In genomic region chr12:6946920-6947374, GRCh38 we compare ENCODE assay signal across 7 cellular contexts. TPM values are rescaled to one million over a fixed set of nuclear protein-coding genes. Genes with fewer than 3 reads are reported as not detected.
A peak's percentile ranks its signal among the peaks of the same experiment; 100 is the strongest.
DNase-seq lines count a peak whose midpoint lies in the region; ATAC-seq and TF ChIP-seq lines count a peak whose summit lies in the region.

No MANE protein-coding gene starts in this region.

- TF ChIP-seq CTCF in HCT116 (IDR thresholded peaks at IDR 0.05 in 2 of 3, conservative IDR thresholded peaks at IDR 0.05 in 1 of 3; ENCODE audit: borderline replicate concordance in 1 of 3, insufficient read depth in 1 of 3, low read depth in 2 of 3, low read length in 2 of 3) (no peak), VCaP (conservative IDR thresholded peaks at IDR 0.05) (no peak), hepatocyte (IDR thresholded peaks at IDR 0.05; ENCODE audit: poor library complexity) (no peak)

- intact Hi-C loops in HCT116 (cut with micrococcal nuclease) = loop anchor here (1.0 to 10.0 kb wide), 3 partner anchors 14 to 690 kb away; no protein-coding TSS in a partner anchor

- no peak for TF ChIP-seq POLR2A in HCT116 (IDR thresholded peaks at IDR 0.05; ENCODE audit: borderline replicate concordance, extremely low read depth, insufficient read depth, insufficient read length)

- RAD21 ChIA-PET in HCT116 (lab: Charles Lee; ENCODE audit: low non-redundant PET in 1 of 2, low total read pairs in 2 of 2, uncharacterized antibody in 2 of 2, unreplicated experiment in 2 of 2) = interaction anchor here (0.7 to 2.8 kb wide), 5 partner anchors 15 to 78 kb away, joined by 3 to 22 read pairs (median 4); no protein-coding TSS in a partner anchor

- no peak for TF ChIP-seq RAD21 in HCT116 (IDR thresholded peaks at IDR 0.05; ENCODE audit: low read depth)

- no TSS peak for BruUV-seq in HCT116 (replicated peaks; lab: Mats Ljungman, UMichigan)

- POLR2A ChIA-PET in HCT116 (lab: Charles Lee) = interaction anchor here (1.0 to 7.7 kb wide), 12 partner anchors 9 to 162 kb away, joined by 3 to 269 read pairs (median 13); partner anchors contain the start of genes ATN1, C1RL, SPSB2 and TPI1

- H3K4me1 ChIP-seq in HCT116 (ENCODE audit: control insufficient read depth in 1 of 2, insufficient read depth in 2 of 2, low read length in 2 of 2) (peaks cover 29 to 71% of the 10 kb centered on the region in 2 experiments), hepatocyte (ENCODE audit: insufficient read depth) (peaks cover 19% of the 10 kb centered on the region)

- CTCF ChIA-PET in HCT116 (lab: Charles Lee) = interaction anchor here (1.3 to 6.1 kb wide), 7 partner anchors 16 to 166 kb away, joined by 3 to 101 read pairs (median 7); partner anchors contain the start of genes C1RL and LPCAT3

- DNase-seq in HCT116 (ENCODE audit: low read depth, low spot score) = no peak
- no peak for DNase-seq in hepatocyte (ENCODE audit: low spot score)
- no peak for DNase-seq in NCI-H226

- no peak overlapping the region for H2AFZ ChIP-seq in HCT116 (ENCODE audit: low read depth, low read length, poor library complexity, severe bottlenecking)
- peak overlapping the region; percentile 20 for H2AFZ ChIP-seq in hepatocyte

- H3K4me3 ChIP-seq in HCT116 (replicated peaks in 1 of 2; ENCODE audit: low read depth in 1 of 2, low read length in 2 of 2) = peak overlapping the region; percentile 71 to 78
- H3K4me3 ChIP-seq in hepatocyte = peak overlapping the region; percentile 27
- peak overlapping the region; percentile 27 to 46 (median 36) for H3K4me3 ChIP-seq in skin epidermis

- H3K4me2 ChIP-seq in HCT116 (ENCODE audit: low read length) (peak overlapping the region; percentile 92), hepatocyte (peak overlapping the region; percentile 77)

- peak overlapping the region; percentile 88 for H3K9ac ChIP-seq in HCT116 (ENCODE audit: low read length)

- H3K27me3 ChIP-seq in HCT116 (ENCODE audit: insufficient read depth, low read length) (no peaks in the 10 kb centered on the region), hepatocyte (no peaks in the 10 kb centered on the region)

- 54% methylated on average over 8 of the region's 8 CpGs for WGBS in hepatocyte (ENCODE audit: low lambda C conversion rate, missing lambda C conversion rate)

- no peaks in the 10 kb centered on the region for H3K9me3 ChIP-seq in HCT116 (ENCODE audit: control insufficient read depth in 1 of 2, insufficient read depth in 1 of 2, low read depth in 1 of 2, low read length in 2 of 2)
- H3K9me3 ChIP-seq in hepatocyte (ENCODE audit: low read depth) = no peaks in the 10 kb centered on the region

- ATAC-seq in HCT116 (no peak), GM19463 (IDR thresholded peaks at IDR 0.05; ENCODE audit: unreplicated experiment) (no peak), HG02623 (IDR thresholded peaks at IDR 0.05; ENCODE audit: unreplicated experiment) (no peak)

- no peaks in the 10 kb centered on the region for H3K9me2 ChIP-seq in HCT116 (ENCODE audit: insufficient read depth)
- no peaks in the 10 kb centered on the region for H3K9me2 ChIP-seq in hepatocyte (replicated peaks; ENCODE audit: insufficient read depth)

- H3K27ac ChIP-seq in HCT116 (ENCODE audit: low read depth, low read length) (peak overlapping the region; percentile 99), VCaP (peak overlapping the region; percentile 96), hepatocyte (peak overlapping the region; percentile 71), skin epidermis (peak overlapping the region in 19 of 21 experiments; percentile 54 to 99 (median 81))

- no peaks in the 10 kb centered on the region for H3K36me3 ChIP-seq in HCT116 (ENCODE audit: control insufficient read depth in 1 of 2, insufficient read depth in 2 of 2, low read length in 2 of 2)
- no peaks in the 10 kb centered on the region for H3K36me3 ChIP-seq in hepatocyte (replicated peaks; ENCODE audit: insufficient read depth, low read depth)

- H3K79me2 ChIP-seq in HCT116 (ENCODE audit: insufficient read depth, low read length) = peaks cover 16% of the 10 kb centered on the region
- H3K79me2 ChIP-seq in hepatocyte = peaks cover 18% of the 10 kb centered on the region

- no peaks in the 10 kb centered on the region for H4K20me1 ChIP-seq in HCT116 (ENCODE audit: insufficient read depth)
- H4K20me1 ChIP-seq in hepatocyte (ENCODE audit: insufficient read depth, poor library complexity, severe bottlenecking) = no peaks in the 10 kb centered on the region

TF ChIP-seq in HCT116, 20 proteins besides CTCF, POLR2A, EP300 and RAD21:
- TF ChIP-seq SIN3A (IDR thresholded peaks at IDR 0.05; ENCODE audit: low read depth) = no peak
- TF ChIP-seq SP1 (IDR thresholded peaks at IDR 0.05; ENCODE audit: low read depth) = no peak
- no peak for TF ChIP-seq EGR1 (IDR thresholded peaks at IDR 0.05; ENCODE audit: low read depth)
- no peak for TF ChIP-seq SRF (IDR thresholded peaks at IDR 0.05; ENCODE audit: low read depth)
- no peak for TF ChIP-seq EZH2phosphoT487 (IDR thresholded peaks at IDR 0.05; ENCODE audit: borderline replicate concordance)
- TF ChIP-seq MAX (IDR thresholded peaks at IDR 0.05) = no peak
- no peak for TF ChIP-seq ZFX (IDR thresholded peaks at IDR 0.05)
- TF ChIP-seq, protein P1, sequence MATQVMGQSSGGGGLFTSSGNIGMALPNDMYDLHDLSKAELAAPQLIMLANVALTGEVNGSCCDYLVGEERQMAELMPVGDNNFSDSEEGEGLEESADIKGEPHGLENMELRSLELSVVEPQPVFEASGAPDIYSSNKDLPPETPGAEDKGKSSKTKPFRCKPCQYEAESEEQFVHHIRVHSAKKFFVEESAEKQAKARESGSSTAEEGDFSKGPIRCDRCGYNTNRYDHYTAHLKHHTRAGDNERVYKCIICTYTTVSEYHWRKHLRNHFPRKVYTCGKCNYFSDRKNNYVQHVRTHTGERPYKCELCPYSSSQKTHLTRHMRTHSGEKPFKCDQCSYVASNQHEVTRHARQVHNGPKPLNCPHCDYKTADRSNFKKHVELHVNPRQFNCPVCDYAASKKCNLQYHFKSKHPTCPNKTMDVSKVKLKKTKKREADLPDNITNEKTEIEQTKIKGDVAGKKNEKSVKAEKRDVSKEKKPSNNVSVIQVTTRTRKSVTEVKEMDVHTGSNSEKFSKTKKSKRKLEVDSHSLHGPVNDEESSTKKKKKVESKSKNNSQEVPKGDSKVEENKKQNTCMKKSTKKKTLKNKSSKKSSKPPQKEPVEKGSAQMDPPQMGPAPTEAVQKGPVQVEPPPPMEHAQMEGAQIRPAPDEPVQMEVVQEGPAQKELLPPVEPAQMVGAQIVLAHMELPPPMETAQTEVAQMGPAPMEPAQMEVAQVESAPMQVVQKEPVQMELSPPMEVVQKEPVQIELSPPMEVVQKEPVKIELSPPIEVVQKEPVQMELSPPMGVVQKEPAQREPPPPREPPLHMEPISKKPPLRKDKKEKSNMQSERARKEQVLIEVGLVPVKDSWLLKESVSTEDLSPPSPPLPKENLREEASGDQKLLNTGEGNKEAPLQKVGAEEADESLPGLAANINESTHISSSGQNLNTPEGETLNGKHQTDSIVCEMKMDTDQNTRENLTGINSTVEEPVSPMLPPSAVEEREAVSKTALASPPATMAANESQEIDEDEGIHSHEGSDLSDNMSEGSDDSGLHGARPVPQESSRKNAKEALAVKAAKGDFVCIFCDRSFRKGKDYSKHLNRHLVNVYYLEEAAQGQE (IDR thresholded peaks at IDR 0.05; ENCODE audit: low read depth) = no peak
- no peak for TF ChIP-seq JUND (IDR thresholded peaks at IDR 0.05)
- TF ChIP-seq CEBPB (IDR thresholded peaks at IDR 0.05; ENCODE audit: low read depth) = no peak
- TF ChIP-seq CBX3 (IDR thresholded peaks at IDR 0.05; ENCODE audit: low read depth) = no peak
- no peak for TF ChIP-seq TCF7L2 (IDR thresholded peaks at IDR 0.05; ENCODE audit: borderline replicate concordance, extremely low read depth, insufficient read depth, insufficient read length)
- TF ChIP-seq ZNF274 (IDR thresholded peaks at IDR 0.05; ENCODE audit: low read depth, low read length) = no peak
- TF ChIP-seq FOSL1 (IDR thresholded peaks at IDR 0.05; ENCODE audit: low read depth) = no peak

RNA-seq across cellular contexts. Expression of gene C12orf57, which starts 3.1 kb away (rescaled TPM):
- 202 TPM for total RNA-seq in HCT116 (2021; ENCODE audit: unreplicated experiment)
- polyA plus RNA-seq in HCT116 (2012) = 409 and 485 TPM in 2 replicates
- total RNA-seq in hepatocyte = 219 and 289 TPM in 2 replicates
- polyA plus RNA-seq in hepatocyte = 217 and 219 TPM in 2 replicates

RNA-seq across cellular contexts. Expression of gene RNU7-1, which starts 3.3 kb away (rescaled TPM):
- total RNA-seq in HCT116 (2021; ENCODE audit: unreplicated experiment) (not detected), hepatocyte (not detected in 2 replicates)
- not detected in 2 replicates for polyA plus RNA-seq in HCT116 (2012)
- not detected in 2 replicates for polyA plus RNA-seq in hepatocyte

RNA-seq across cellular contexts. Expression of gene PTPN6, which starts 4.2 kb away (rescaled TPM):
- 47.7 TPM for total RNA-seq in HCT116 (2021; ENCODE audit: unreplicated experiment)
- 63.9 and 64.2 TPM in 2 replicates for polyA plus RNA-seq in HCT116 (2012)
- total RNA-seq in hepatocyte = 14.5 and 17.2 TPM in 2 replicates
- polyA plus RNA-seq in hepatocyte = 20.8 and 25.4 TPM in 2 replicates

RNA-seq across cellular contexts. Expression of gene ATN1, which starts 19.2 kb away (rescaled TPM):
- total RNA-seq in HCT116 (2021; ENCODE audit: unreplicated experiment) (104 TPM), hepatocyte (11.1 and 15.8 TPM in 2 replicates)
- 82.2 and 91.6 TPM in 2 replicates for polyA plus RNA-seq in HCT116 (2012)
- polyA plus RNA-seq in hepatocyte = 32.7 and 43.7 TPM in 2 replicates

RNA-seq across cellular contexts. Expression of gene PHB2, which starts 23.5 kb away (rescaled TPM):
- total RNA-seq in HCT116 (2021; ENCODE audit: unreplicated experiment) = 466 TPM
- polyA plus RNA-seq in HCT116 (2012) = 331 and 372 TPM in 2 replicates
- 186 and 197 TPM in 2 replicates for total RNA-seq in hepatocyte
- polyA plus RNA-seq in hepatocyte = 142 and 143 TPM in 2 replicates
